8 cellular contexts compared by ENCODE assay signal in genomic region chrX:103941201-103941975, GRCh38. TPM values are rescaled to one million over a fixed set of nuclear protein-coding genes. Genes with fewer than 3 reads are reported as not detected.
DNase-seq lines count a peak whose midpoint lies in the region; ATAC-seq, FAIRE-seq and TF ChIP-seq lines count a peak whose summit lies in the region.
"Had no signal": no experiment of that assay in that cellular context is flagged by ENCODE, and none has a peak within 500 bp of the region (broad histone marks: within the 10 kb centered on the region; RNA-seq: fewer than 3 reads in every experiment).

No MANE protein-coding gene starts in this region.

- H3K27ac ChIP-seq in breast epithelium = no peak overlapping the region

- TF ChIP-seq POLR2A in breast epithelium (IDR thresholded peaks at IDR 0.05) = no peak

- no peak for ATAC-seq in GM19455 (IDR thresholded peaks at IDR 0.05; ENCODE audit: unreplicated experiment)

- DNase-seq in DMS153 (lab: John Stamatoyannopoulos, UW) = peak; percentile 4
- no peak for DNase-seq in GM19239 (ENCODE audit: insufficient read length, low spot score)
- peak; percentile 9 for DNase-seq in NCI-H1417 treated with DMSO at 0.1 percent for 48 hours (lab: John Stamatoyannopoulos, UW)
- DNase-seq in breast epithelium (ENCODE audit: low spot score in 2 of 2) = no peak
- DNase-seq in medulla oblongata (ENCODE audit: extremely low spot score) = peak; percentile 35
- no peak for DNase-seq in NCI-H187 treated with DMSO at 0.1 percent for 48 hours (lab: John Stamatoyannopoulos, UW)

- peaks cover 0 to 34% of the 10 kb centered on the region in 2 donors for H3K27me3 ChIP-seq in breast epithelium

- intact Hi-C loops in breast epithelium (cut with DNase I; ENCODE audit: low total_unique reads) = no loop called here

- peak in 2 of 3 donors; percentile 31 to 37 for TF ChIP-seq CTCF in breast epithelium (IDR thresholded peaks at IDR 0.05)

- H3K4me3 ChIP-seq in breast epithelium = no peak overlapping the region

- H3K36me3 ChIP-seq in breast epithelium = no peaks in the 10 kb centered on the region

- no peaks in the 10 kb centered on the region for H3K9me3 ChIP-seq in breast epithelium

- peak; percentile 99 for FAIRE-seq in GM19239 (lab: Jason Lieb, UNC)
- FAIRE-seq: TTC549 had no signal

- no peaks in the 10 kb centered on the region for H3K4me1 ChIP-seq in breast epithelium

RNA-seq across cellular contexts. Expression of gene TMSB15B, which starts 21.0 kb away (rescaled TPM):
- total RNA-seq in breast epithelium = 1 to 10 TPM; 5.6 to 9.5 (median 5.6) TPM

Comparison
In these comparisons a context has a peak if more than half of its experiments do, and no peak if none do; other contexts are left out.
1. DNase-seq: peak in DMS153 (single experiment), NCI-H1417 treated with DMSO at 0.1 percent for 48 hours (single experiment) and medulla oblongata (single experiment); none in GM19239 (single experiment), breast epithelium (0 of 2) and NCI-H187 treated with DMSO at 0.1 percent for 48 hours (single experiment).